16 cellular contexts compared by ENCODE assay signal in genomic region chr1:63624911-63625310, GRCh38. TPM values are rescaled to one million over a fixed set of nuclear protein-coding genes. Genes with fewer than 3 reads are reported as not detected.
A peak's percentile ranks its signal among the peaks of the same experiment; 100 is the strongest.
DNase-seq lines count a peak whose midpoint lies in the region; ATAC-seq and TF ChIP-seq lines count a peak whose summit lies in the region.
"Had no signal": no experiment of that assay in that cellular context is flagged by ENCODE, and none has a peak within 500 bp of the region (broad histone marks: within the 10 kb centered on the region; RNA-seq: fewer than 3 reads in every experiment).

No MANE protein-coding gene starts in this region.

- no peak for TF ChIP-seq CTCF in GM23338 (conservative IDR thresholded peaks at IDR 0.05; ENCODE audit: low read depth in 2 of 2)
- peak; percentile 33 for TF ChIP-seq CTCF in brain microvascular endothelial cell (IDR thresholded peaks at IDR 0.05; ENCODE audit: low read depth, low read length, missing control alignments)
- TF ChIP-seq CTCF in lower lobe of right lung (IDR thresholded peaks at IDR 0.05) = no peak

- H3K4me1 ChIP-seq in GM23338 (ENCODE audit: insufficient read depth) (peaks cover 18% of the 10 kb centered on the region), lower lobe of right lung (peaks cover 28% of the 10 kb centered on the region)

- no peaks in the 10 kb centered on the region for H3F3A ChIP-seq in GM23338 (replicated peaks; ENCODE audit: low read depth)

- 0 out of 2 replicates have a peak, but pooled peaks cover 3% of the 10 kb centered on the region for H4K20me1 ChIP-seq in GM23338 (replicated peaks; ENCODE audit: insufficient read depth)

- no peaks in the 10 kb centered on the region for H3K79me2 ChIP-seq in GM23338 (replicated peaks; ENCODE audit: insufficient read depth)

- H3K9me3 ChIP-seq in lower lobe of right lung (no peaks in the 10 kb centered on the region), MG63 (no peaks in the 10 kb centered on the region)

- peaks cover 6% of the 10 kb centered on the region; the same call in 1 of the 2 replicates for H3K36me3 ChIP-seq in GM23338 (ENCODE audit: insufficient read depth)
- H3K36me3 ChIP-seq in brain microvascular endothelial cell (replicated peaks) = no peaks in the 10 kb centered on the region
- peaks cover under 1% of the 10 kb centered on the region for H3K36me3 ChIP-seq in lower lobe of right lung
- no peaks in the 10 kb centered on the region; the same call in 1 of the 2 replicates for H3K36me3 ChIP-seq in MG63

- no peaks in the 10 kb centered on the region for H3K27me3 ChIP-seq in GM23338 (ENCODE audit: insufficient read depth)
- H3K27me3 ChIP-seq in brain microvascular endothelial cell (replicated peaks) = no peaks in the 10 kb centered on the region
- H3K27me3 ChIP-seq in lower lobe of right lung (ENCODE audit: low read depth) = no peaks in the 10 kb centered on the region
- H3K27me3 ChIP-seq in MG63 = no peaks in the 10 kb centered on the region

- DNase-seq in A172 (ENCODE audit: low spot score) = peak; percentile 7
- no peak for DNase-seq in GM23338 (ENCODE audit: low spot score)
- DNase-seq in brain microvascular endothelial cell = peak; percentile 43
- no peak for DNase-seq in lower lobe of right lung
- DNase-seq in MG63 = no peak
- DNase-seq in mucosa of gallbladder (ENCODE audit: low spot score) = no peak
- DNase-seq: activated CD4-positive, alpha-beta T cell treated with anti-CD3 and anti-CD28 coated beads, Interleukin-2, amount 10 ng/mL, durations not matched to agents 7 days and 5 days; aorta; DND-41; head of caudate nucleus; NCI-H446; PC-9; T-helper 17 cell had no signal

- H3K4me3 Mint-ChIP-seq in GM23338 = no peak overlapping the region
- H3K4me3 Mint-ChIP-seq: activated CD4-positive, alpha-beta T cell treated with anti-CD3 and anti-CD28 coated beads, Interleukin-2, amount 10 ng/mL, durations not matched to agents 7 days and 5 days; B cell; T-helper 17 cell had no signal

- peaks cover 3% of the 10 kb centered on the region; the same call in 1 of the 2 replicates for H3K9me2 ChIP-seq in GM23338 (ENCODE audit: insufficient read depth)

- peaks cover 6% of the 10 kb centered on the region for H3K27me3 Mint-ChIP-seq in GM23338 (ENCODE audit: insufficient read depth, low read depth, poor library complexity)
- H3K27me3 Mint-ChIP-seq: activated CD4-positive, alpha-beta T cell treated with anti-CD3 and anti-CD28 coated beads, Interleukin-2, amount 10 ng/mL, durations not matched to agents 7 days and 5 days; B cell; T-helper 17 cell had no signal

- H3K27ac ChIP-seq in GM23338 (ENCODE audit: low read depth) (no peak overlapping the region), brain microvascular endothelial cell (peak overlapping the region; percentile 22), lower lobe of right lung (no peak overlapping the region)
- H3K27ac ChIP-seq: PC-9 had no signal

- intact Hi-C loops in lower lobe of right lung (cut with DNase I) = no loop called here

- no peaks in the 10 kb centered on the region for H3K9me3 Mint-ChIP-seq in GM23338
- H3K9me3 Mint-ChIP-seq: activated CD4-positive, alpha-beta T cell treated with anti-CD3 and anti-CD28 coated beads, Interleukin-2, amount 10 ng/mL, durations not matched to agents 7 days and 5 days had no signal

- no peaks in the 10 kb centered on the region for H3K36me3 Mint-ChIP-seq in GM23338 (ENCODE audit: low read depth)

- peak overlapping the region; percentile 5; the same call in 1 of the 2 replicates for H3K4me2 ChIP-seq in GM23338
- H3K4me2 ChIP-seq: PC-9 had no signal

- H2AFZ ChIP-seq in GM23338 = no peak overlapping the region
- H2AFZ ChIP-seq: PC-9 had no signal

- H3K4me3 ChIP-seq in GM23338 (no peak overlapping the region), brain microvascular endothelial cell (ENCODE audit: low read depth, low read length) (no peak overlapping the region), lower lobe of right lung (no peak overlapping the region), MG63 (no peak overlapping the region)
- H3K4me3 ChIP-seq: PC-9 had no signal

- ATAC-seq in GM23338 = no peak
- peak; percentile 30 to 67 for ATAC-seq in lower lobe of right lung
- no peak for ATAC-seq in HG03025 (IDR thresholded peaks at IDR 0.05; ENCODE audit: low FRiP score, unreplicated experiment)
- ATAC-seq in HG02763 (IDR thresholded peaks at IDR 0.05; ENCODE audit: unreplicated experiment) = no peak
- ATAC-seq: T-helper 17 cell had no signal

- H3K27ac Mint-ChIP-seq in GM23338 = no peak overlapping the region
- H3K27ac Mint-ChIP-seq: activated CD4-positive, alpha-beta T cell treated with anti-CD3 and anti-CD28 coated beads, Interleukin-2, amount 10 ng/mL, durations not matched to agents 7 days and 5 days; B cell had no signal

- H3K4me1 Mint-ChIP-seq in GM23338 = peaks cover 21% of the 10 kb centered on the region; the same call in 2 of the 3 replicates
- H3K4me1 Mint-ChIP-seq: B cell had no signal

- in situ Hi-C loops in brain microvascular endothelial cell (cut with HindIII; ENCODE audit: low pct_ligation_motif_present, low sequenced_read_pairs) = no loop called here

TF ChIP-seq in GM23338, 12 proteins besides CTCF, POLR2A, EP300 and RAD21 (continues in another document):
- TF ChIP-seq ZNF331 (CRISPR knock-in tag; IDR thresholded peaks at IDR 0.05; ENCODE audit: low read depth) (no peak), EZH2 (IDR thresholded peaks at IDR 0.05; ENCODE audit: low read depth, unreplicated experiment) (no peak), NANOG (IDR thresholded peaks at IDR 0.05; ENCODE audit: borderline replicate concordance) (no peak), STAT1 (IDR thresholded peaks at IDR 0.05; ENCODE audit: unreplicated experiment) (no peak), ZNF114 (CRISPR knock-in tag; IDR thresholded peaks at IDR 0.05) (no peak), CREB1 (CRISPR knock-in tag; IDR thresholded peaks at IDR 0.05; ENCODE audit: low read depth) (no peak), ETS1 (IDR thresholded peaks at IDR 0.05) (no peak), POLR2AphosphoS5 (IDR thresholded peaks at IDR 0.05; ENCODE audit: low read depth) (no peak)
- TF ChIP-seq, protein P1, sequence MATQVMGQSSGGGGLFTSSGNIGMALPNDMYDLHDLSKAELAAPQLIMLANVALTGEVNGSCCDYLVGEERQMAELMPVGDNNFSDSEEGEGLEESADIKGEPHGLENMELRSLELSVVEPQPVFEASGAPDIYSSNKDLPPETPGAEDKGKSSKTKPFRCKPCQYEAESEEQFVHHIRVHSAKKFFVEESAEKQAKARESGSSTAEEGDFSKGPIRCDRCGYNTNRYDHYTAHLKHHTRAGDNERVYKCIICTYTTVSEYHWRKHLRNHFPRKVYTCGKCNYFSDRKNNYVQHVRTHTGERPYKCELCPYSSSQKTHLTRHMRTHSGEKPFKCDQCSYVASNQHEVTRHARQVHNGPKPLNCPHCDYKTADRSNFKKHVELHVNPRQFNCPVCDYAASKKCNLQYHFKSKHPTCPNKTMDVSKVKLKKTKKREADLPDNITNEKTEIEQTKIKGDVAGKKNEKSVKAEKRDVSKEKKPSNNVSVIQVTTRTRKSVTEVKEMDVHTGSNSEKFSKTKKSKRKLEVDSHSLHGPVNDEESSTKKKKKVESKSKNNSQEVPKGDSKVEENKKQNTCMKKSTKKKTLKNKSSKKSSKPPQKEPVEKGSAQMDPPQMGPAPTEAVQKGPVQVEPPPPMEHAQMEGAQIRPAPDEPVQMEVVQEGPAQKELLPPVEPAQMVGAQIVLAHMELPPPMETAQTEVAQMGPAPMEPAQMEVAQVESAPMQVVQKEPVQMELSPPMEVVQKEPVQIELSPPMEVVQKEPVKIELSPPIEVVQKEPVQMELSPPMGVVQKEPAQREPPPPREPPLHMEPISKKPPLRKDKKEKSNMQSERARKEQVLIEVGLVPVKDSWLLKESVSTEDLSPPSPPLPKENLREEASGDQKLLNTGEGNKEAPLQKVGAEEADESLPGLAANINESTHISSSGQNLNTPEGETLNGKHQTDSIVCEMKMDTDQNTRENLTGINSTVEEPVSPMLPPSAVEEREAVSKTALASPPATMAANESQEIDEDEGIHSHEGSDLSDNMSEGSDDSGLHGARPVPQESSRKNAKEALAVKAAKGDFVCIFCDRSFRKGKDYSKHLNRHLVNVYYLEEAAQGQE (IDR thresholded peaks at IDR 0.05; ENCODE audit: unreplicated experiment) = no peak

RNA-seq across cellular contexts. Expression of gene PGM1, which starts 31.7 kb away (rescaled TPM):
- total RNA-seq in A172 (2014; rRNA removed; shearing (Covaris generic)) = 46.5 and 50.5 TPM in 2 replicates
- 68.9 and 71.9 TPM in 2 replicates for total RNA-seq in GM23338 (2014; rRNA removed; shearing (Covaris generic))
- 17.4 and 20.9 TPM in 2 replicates for polyA plus RNA-seq in GM23338 (2016; fragmentation: Nextera tagmentation; extraction: Ambion mirVana)
- total RNA-seq in lower lobe of right lung = 49.8 TPM
- total RNA-seq in MG63 (2014; rRNA removed; shearing (Covaris generic); ENCODE audit: low replicate concordance) = 15.9 and 19.8 TPM in 2 replicates
- 73.2 TPM for total RNA-seq in mucosa of gallbladder

Comparison
In these comparisons a context has a peak if more than half of its experiments do, and no peak if none do; other contexts are left out.
1. DNase-seq: peak in A172 (single experiment) and brain microvascular endothelial cell (single experiment); none in GM23338 (single experiment), lower lobe of right lung (single experiment), MG63 (single experiment) and mucosa of gallbladder (single experiment).
2. ATAC-seq: peak in lower lobe of right lung (2 of 2); none in GM23338 (single experiment), HG03025 (single experiment) and HG02763 (single experiment).